Comparison of ENCODE assay signal across 11 cellular contexts in genomic region chr3:72444642-72445223, GRCh38.
A peak's percentile ranks its signal among the peaks of the same experiment; 100 is the strongest.
DNase-seq lines count a peak whose midpoint lies in the region; ATAC-seq and TF ChIP-seq lines count a peak whose summit lies in the region.
"Had no signal": no experiment of that assay in that cellular context is flagged by ENCODE, and none has a peak within 500 bp of the region (broad histone marks: within the 10 kb centered on the region; RNA-seq: fewer than 3 reads in every experiment).

No MANE protein-coding gene starts in this region.

- no peak overlapping the region for H2AFZ ChIP-seq in OCI-LY1 (ENCODE audit: low read length)

- peaks cover 56% of the 10 kb centered on the region for H3K36me3 Mint-ChIP-seq in dendritic cell treated with granulocyte-macrophage colony-stimulating factor and Interleukin-4, amounts not matched to agents 40 ng/mL and 50 ng/mL, for 4 days (ENCODE audit: low read depth)

- no peaks in the 10 kb centered on the region for H3K9me3 Mint-ChIP-seq in dendritic cell treated with granulocyte-macrophage colony-stimulating factor and Interleukin-4, amounts not matched to agents 40 ng/mL and 50 ng/mL, for 4 days

- no peak overlapping the region for H3K27ac ChIP-seq in OCI-LY1 (ENCODE audit: low read depth, low read length, poor library complexity, severe bottlenecking)
- peak overlapping the region; percentile 96 for H3K27ac ChIP-seq in neutrophil
- H3K27ac ChIP-seq: body of pancreas had no signal

- H3K27ac Mint-ChIP-seq in dendritic cell treated with granulocyte-macrophage colony-stimulating factor and Interleukin-4, amounts not matched to agents 40 ng/mL and 50 ng/mL, for 4 days, result no peak overlapping the region

- H4K20me1 ChIP-seq in OCI-LY1 (ENCODE audit: insufficient read depth, low read length), result peaks cover 15% of the 10 kb centered on the region; the same call in 1 of the 2 replicates

- peaks cover 73% of the 10 kb centered on the region for H3K4me1 Mint-ChIP-seq in dendritic cell treated with granulocyte-macrophage colony-stimulating factor and Interleukin-4, amounts not matched to agents 40 ng/mL and 50 ng/mL, for 4 days (ENCODE audit: low read depth)

- peaks cover 3% of the 10 kb centered on the region for H3K27me3 Mint-ChIP-seq in dendritic cell treated with granulocyte-macrophage colony-stimulating factor and Interleukin-4, amounts not matched to agents 40 ng/mL and 50 ng/mL, for 4 days

- H3K4me2 ChIP-seq in OCI-LY1 (ENCODE audit: low read length), result peak overlapping the region; percentile 87

- H3K9me2 ChIP-seq in OCI-LY1 (ENCODE audit: low read depth, low read length), result no peaks in the 10 kb centered on the region

- H3K4me3 ChIP-seq in GM12865 (ENCODE audit: low read depth, low read length) (peak overlapping the region; percentile 98), OCI-LY1 (ENCODE audit: low read depth, low read length, poor library complexity, severe bottlenecking) (peak overlapping the region; percentile 80), neutrophil (ENCODE audit: low read depth in 1 of 2, low read length in 1 of 2) (peak overlapping the region; percentile 84 to 99)
- H3K4me3 ChIP-seq: body of pancreas had no signal

- no peaks in the 10 kb centered on the region for H3F3A ChIP-seq in OCI-LY1 (ENCODE audit: insufficient read depth, low read length)

- TF ChIP-seq CTCF in GM12865 (IDR thresholded peaks at IDR 0.05; ENCODE audit: insufficient read depth, low read depth, low read length, missing control alignments), result no peak
- TF ChIP-seq CTCF in OCI-LY1 (IDR thresholded peaks at IDR 0.05; ENCODE audit: low read length), result no peak
- no peak for TF ChIP-seq CTCF in neutrophil (IDR thresholded peaks at IDR 0.05)

- H3K27me3 ChIP-seq in OCI-LY1 (ENCODE audit: insufficient read depth, low read length), result no peaks in the 10 kb centered on the region; the same call in 1 of the 2 replicates
- no peaks in the 10 kb centered on the region for H3K27me3 ChIP-seq in neutrophil
- H3K27me3 ChIP-seq: body of pancreas had no signal

- H3K9ac ChIP-seq in OCI-LY1 (ENCODE audit: low read length), result no peak overlapping the region

- H3K4me1 ChIP-seq in OCI-LY1 (ENCODE audit: insufficient read depth, low read length, severe bottlenecking) (peaks cover 58% of the 10 kb centered on the region), neutrophil (ENCODE audit: control insufficient read depth in 1 of 2, insufficient read depth in 1 of 2, low read depth in 1 of 2, low read length in 1 of 2) (peaks cover 65 to 74% of the 10 kb centered on the region in 2 experiments)

- no peak for ATAC-seq in HG03460 (IDR thresholded peaks at IDR 0.05; ENCODE audit: unreplicated experiment)
- ATAC-seq: body of pancreas had no signal

- DNase-seq in GM12865 (ENCODE audit: low read depth) (peak; percentile 37), UCSD-AML1 (lab: John Stamatoyannopoulos, UW; ENCODE audit: unreplicated experiment) (no peak), NCI-H82 (lab: John Stamatoyannopoulos, UW) (no peak), anterior cingulate cortex (lab: John Stamatoyannopoulos, UW) (no peak)
- DNase-seq: body of pancreas; NCI-H1105; stimulated activated CD4-positive, alpha-beta T cell treated with anti-CD3 and anti-CD28 coated beads, Interleukin-4, amount 100 ng/mL, for 24 hours had no signal

- no peaks in the 10 kb centered on the region for H3K9me3 ChIP-seq in OCI-LY1 (ENCODE audit: low read length)
- no peaks in the 10 kb centered on the region for H3K9me3 ChIP-seq in neutrophil
- H3K9me3 ChIP-seq: body of pancreas had no signal

- H3K36me3 ChIP-seq in OCI-LY1 (ENCODE audit: insufficient read depth, low read length) (peaks cover 10% of the 10 kb centered on the region), neutrophil (peaks cover 5% of the 10 kb centered on the region)

- H3K4me3 Mint-ChIP-seq in dendritic cell treated with granulocyte-macrophage colony-stimulating factor and Interleukin-4, amounts not matched to agents 40 ng/mL and 50 ng/mL, for 4 days, result peak overlapping the region; percentile 47

- H3K79me2 ChIP-seq in OCI-LY1 (ENCODE audit: insufficient read depth, low read length), result peaks cover 40% of the 10 kb centered on the region

- intact Hi-C loops in dendritic cell treated with granulocyte-macrophage colony-stimulating factor and Interleukin-4, amounts not matched to agents 40 ng/mL and 50 ng/mL, for 4 days (cut with micrococcal nuclease), result loop anchor here (5.0 kb wide), 2 partner anchors 43 to 172 kb away; no protein-coding TSS in a partner anchor
